27 cellular contexts compared by ENCODE assay signal in genomic region chr7:37056256-37056655, GRCh38.
DNase-seq lines count a peak whose midpoint lies in the region; ATAC-seq, FAIRE-seq and TF ChIP-seq lines count a peak whose summit lies in the region.
"Had no signal": no experiment of that assay in that cellular context is flagged by ENCODE, and none has a peak within 500 bp of the region (broad histone marks: within the 10 kb centered on the region; RNA-seq: fewer than 3 reads in every experiment).

No MANE protein-coding gene starts in this region.

- H3K14ac ChIP-seq in neuronal stem cell (ENCODE audit: low read length): no peak overlapping the region

- no peak overlapping the region for H4K8ac ChIP-seq in neuronal stem cell (ENCODE audit: low read depth, low read length)

- H2AFZ ChIP-seq in neural cell (ENCODE audit: low read depth, low read length): peak overlapping the region; percentile 16
- H2AFZ ChIP-seq in neuronal stem cell (ENCODE audit: low read length): peak overlapping the region; percentile 80
- H2AFZ ChIP-seq: GM23248 had no signal

- H3K36me3 Mint-ChIP-seq in activated T-cell treated with anti-CD3 and anti-CD28 coated beads, Interleukin-2, amount 50 U/mL, for 72 hours (ENCODE audit: insufficient read depth in 2 of 2): peaks cover 3 to 9% of the 10 kb centered on the region in 2 donors

- H3K4me3 ChIP-seq in neural cell (ENCODE audit: low read length): no peak overlapping the region
- H3K4me3 ChIP-seq in neuronal stem cell (ENCODE audit: low read length in 2 of 2): peak overlapping the region in 1 of 2 donors; percentile 14
- H3K4me3 ChIP-seq in small intestine (ENCODE audit: low read depth in 1 of 2, low read length in 2 of 2): no peak overlapping the region
- H3K4me3 ChIP-seq: A549; BLaER1 treated with 17β-estradiol and CSF1 and Interleukin-3, amounts not matched to agents 10 nM and 100 nM; GM12878; GM23248 had no signal

- ATAC-seq in activated T-cell treated with anti-CD3 and anti-CD28 coated beads, Interleukin-2, amount 50 U/mL, for 72 hours (replicated peaks in 1 of 2): no peak
- ATAC-seq: A549, GM12878 had no signal

- no peak for TF ChIP-seq CTCF in neural cell (IDR thresholded peaks at IDR 0.05; ENCODE audit: poor library complexity, severe bottlenecking)

- H2BK15ac ChIP-seq in neuronal stem cell (ENCODE audit: low read length): no peak overlapping the region

- no peak overlapping the region for H3K23ac ChIP-seq in neuronal stem cell (ENCODE audit: low read depth, low read length, poor library complexity)

- H3K18ac ChIP-seq in neuronal stem cell (ENCODE audit: low read length): no peak overlapping the region

- H3K4me1 Mint-ChIP-seq in activated T-cell treated with anti-CD3 and anti-CD28 coated beads, Interleukin-2, amount 50 U/mL, for 72 hours (ENCODE audit: low read depth): no peaks in the 10 kb centered on the region
- H3K4me1 Mint-ChIP-seq: CD14-positive monocyte had no signal

- no peak overlapping the region for H4K91ac ChIP-seq in neuronal stem cell (ENCODE audit: low read depth, low read length, poor library complexity)

- no peak overlapping the region for H3K4ac ChIP-seq in neuronal stem cell (ENCODE audit: low read length)

- H3K27me3 ChIP-seq in neural cell (ENCODE audit: insufficient read depth, low read depth, low read length) (no peaks in the 10 kb centered on the region), neuronal stem cell (ENCODE audit: control insufficient read depth in 3 of 3, insufficient read depth in 3 of 3, low read depth in 1 of 3, low read length in 3 of 3) (no peaks in the 10 kb centered on the region), small intestine (ENCODE audit: control insufficient read depth in 2 of 2, insufficient read depth in 2 of 2, low read length in 2 of 2) (no peaks in the 10 kb centered on the region)
- H3K27me3 ChIP-seq: BE2C; BLaER1 treated with 17β-estradiol and CSF1 and Interleukin-3, amounts not matched to agents 10 nM and 100 nM had no signal

- no peaks in the 10 kb centered on the region for H3F3A ChIP-seq in neural cell (ENCODE audit: insufficient read depth, low read length, poor library complexity, severe bottlenecking)

- no peak overlapping the region for H2BK12ac ChIP-seq in neuronal stem cell (ENCODE audit: low read length)

- H3K9me2 ChIP-seq in neural cell (ENCODE audit: insufficient read depth, low read length): no peaks in the 10 kb centered on the region

- no CpG with 5 or more reads among the region's 3 CpGs for WGBS in neuronal stem cell (ENCODE audit: extremely low coverage in 2 of 2, insufficient read length in 2 of 2, insufficient replicate concordance in 1 of 2), 2 donors
- WGBS in small intestine, 3 donors: 67 to 75% (median 71%) methylated on average over 3 of the region's 3 CpGs

- no peak for TF ChIP-seq EP300 in neural cell (conservative IDR thresholded peaks at IDR 0.05; ENCODE audit: poor library complexity, severe bottlenecking)

- H3K4me1 ChIP-seq in neuronal stem cell (ENCODE audit: control insufficient read depth in 2 of 2, insufficient read depth in 1 of 2, low read depth in 1 of 2, low read length in 2 of 2) (peaks cover 5 to 33% of the 10 kb centered on the region in 2 donors), small intestine (ENCODE audit: control insufficient read depth in 2 of 2, insufficient read depth in 1 of 2, low read depth in 1 of 2, low read length in 1 of 2) (no peaks in the 10 kb centered on the region)
- H3K4me1 ChIP-seq: A549; BE2C; BLaER1 treated with 17β-estradiol and CSF1 and Interleukin-3, amounts not matched to agents 10 nM and 100 nM had no signal

- no peaks in the 10 kb centered on the region for H4K20me1 ChIP-seq in neural cell (ENCODE audit: insufficient read depth)

- no peak for DNase-seq in activated T-cell treated with anti-CD3 and anti-CD28 coated beads, Interleukin-2, amount 50 U/mL, for 72 hours
- DNase-seq in activated T-cell treated with anti-CD3 and anti-CD28 coated beads for 4 hours (no peak), neuronal stem cell (ENCODE audit: low spot score) (no peak), small intestine (no peak), UCSD-AML1 (lab: John Stamatoyannopoulos, UW; ENCODE audit: unreplicated experiment) (no peak), RCC 7860 (ENCODE audit: low spot score) (no peak)
- DNase-seq: 8988T; ACHN; AML-193; BE2C; CD4-positive, alpha-beta T cell; CD8-positive, alpha-beta memory T cell; DMS 273 treated with DMSO at 0.1 percent for 48 hours; DMS79; EL; GDM1; GM23248; H7; HCEC 1CT had no signal

- no peaks in the 10 kb centered on the region for H3K27me3 Mint-ChIP-seq in activated T-cell treated with anti-CD3 and anti-CD28 coated beads, Interleukin-2, amount 50 U/mL, for 72 hours (ENCODE audit: low read depth)
- H3K27me3 Mint-ChIP-seq: CD4-positive, alpha-beta T cell; CD8-positive, alpha-beta memory T cell had no signal

- no peak overlapping the region for H2BK120ac ChIP-seq in neuronal stem cell (ENCODE audit: low read depth, low read length)

- H3K27ac Mint-ChIP-seq in activated T-cell treated with anti-CD3 and anti-CD28 coated beads, Interleukin-2, amount 50 U/mL, for 72 hours: peak overlapping the region; percentile 34
- H3K27ac Mint-ChIP-seq: CD4-positive, alpha-beta T cell had no signal

- H3K36me3 ChIP-seq in neural cell (ENCODE audit: insufficient read depth, low read length) (no peaks in the 10 kb centered on the region), neuronal stem cell (replicated peaks in 1 of 2; ENCODE audit: control insufficient read depth in 2 of 2, insufficient read depth in 2 of 2, low read length in 2 of 2) (no peaks in the 10 kb centered on the region), small intestine (ENCODE audit: control insufficient read depth in 2 of 2, insufficient read depth in 2 of 2, low read length in 2 of 2) (no peaks in the 10 kb centered on the region)
- H3K36me3 ChIP-seq: BE2C had no signal

- no peak for TF ChIP-seq RAD21 in neural cell (conservative IDR thresholded peaks at IDR 0.05)

- H3K4me2 ChIP-seq in neural cell (ENCODE audit: low read length) (no peak overlapping the region), neuronal stem cell (ENCODE audit: insufficient read depth, low read length, poor library complexity, severe bottlenecking) (no peak overlapping the region)
- H3K4me2 ChIP-seq: A549; BLaER1 treated with 17β-estradiol and CSF1 and Interleukin-3, amounts not matched to agents 10 nM and 100 nM had no signal

- H3K9me3 Mint-ChIP-seq in activated T-cell treated with anti-CD3 and anti-CD28 coated beads, Interleukin-2, amount 50 U/mL, for 72 hours: no peaks in the 10 kb centered on the region
- H3K9me3 Mint-ChIP-seq: CD4-positive, alpha-beta T cell; CD8-positive, alpha-beta memory T cell had no signal

- H3K9ac ChIP-seq in neural cell (ENCODE audit: low read length): no peak overlapping the region
- no peak overlapping the region for H3K9ac ChIP-seq in neuronal stem cell (ENCODE audit: low read depth, low read length, poor library complexity)
- H3K9ac ChIP-seq: BLaER1 treated with 17β-estradiol and CSF1 and Interleukin-3, amounts not matched to agents 10 nM and 100 nM; GM23248 had no signal

- H3K27ac ChIP-seq in neural cell (ENCODE audit: low read length) (peak overlapping the region; percentile 58), neuronal stem cell (replicated peaks; ENCODE audit: low read length) (no peak overlapping the region), small intestine (ENCODE audit: low read depth in 1 of 2, low read length in 1 of 2) (no peak overlapping the region)
- H3K27ac ChIP-seq: A549; BLaER1 treated with 17β-estradiol and CSF1 and Interleukin-3, amounts not matched to agents 10 nM and 100 nM; GM23248 had no signal

- no peak overlapping the region for H3K4me3 Mint-ChIP-seq in activated T-cell treated with anti-CD3 and anti-CD28 coated beads, Interleukin-2, amount 50 U/mL, for 72 hours
- H3K4me3 Mint-ChIP-seq: CD14-positive monocyte; CD4-positive, alpha-beta T cell; CD8-positive, alpha-beta memory T cell had no signal

- no peaks in the 10 kb centered on the region for H3K79me2 ChIP-seq in neural cell (replicated peaks; ENCODE audit: insufficient read depth, low read length)

- no peak overlapping the region for H2AK5ac ChIP-seq in neuronal stem cell (ENCODE audit: low read depth, low read length)

- no peaks in the 10 kb centered on the region for H3K9me3 ChIP-seq in neural cell (ENCODE audit: low read length)
- H3K9me3 ChIP-seq in neuronal stem cell (replicated peaks in 1 of 2; ENCODE audit: control insufficient read depth in 2 of 2, insufficient read depth in 1 of 2, low read depth in 1 of 2, low read length in 2 of 2): peaks cover 0 to 23% of the 10 kb centered on the region in 2 donors
- no peaks in the 10 kb centered on the region for H3K9me3 ChIP-seq in small intestine (ENCODE audit: control insufficient read depth, low read depth)
- H3K9me3 ChIP-seq: A549, BE2C had no signal

- H2BK5ac ChIP-seq in neuronal stem cell (ENCODE audit: low read length): no peak overlapping the region

- FAIRE-seq in small intestine (lab: Jason Lieb, UNC): no peak
- FAIRE-seq in RCC 7860 (lab: Jason Lieb, UNC): no peak
- FAIRE-seq: A549, D721Med, GM12878, GM19239, H1 had no signal

- no peaks in the 10 kb centered on the region for H3K79me1 ChIP-seq in neuronal stem cell (ENCODE audit: low read depth, low read length)

TF ChIP-seq in neural cell, 6 proteins besides CTCF, POLR2A, EP300 and RAD21:
- TF ChIP-seq POLR2AphosphoS5 (IDR thresholded peaks at IDR 0.05): no peak
- peak; percentile 93 for TF ChIP-seq REST (IDR thresholded peaks at IDR 0.05; ENCODE audit: borderline replicate concordance)
TF ChIP-seq in neural cell: peak in this region for 1.
